Comparison of ENCODE assay signal across 8 cellular contexts in genomic region chr14:95319312-95320075, GRCh38. TPM values are rescaled to one million over a fixed set of nuclear protein-coding genes. Genes with fewer than 3 reads are reported as not detected.
DNase-seq lines count a peak whose midpoint lies in the region; ATAC-seq and TF ChIP-seq lines count a peak whose summit lies in the region.

Gene CLMN, minus strand, starts transcription at chr14:95319908. Its CDS starts 116 bp downstream, at chr14:95319792.

- peak within 1 kb of the TSS; percentile 80 for H3K4me2 ChIP-seq in osteoblast (ENCODE audit: insufficient read depth, low read length)

- TF ChIP-seq CTCF in GM20000 (IDR thresholded peaks at IDR 0.05; ENCODE audit: extremely low read depth, missing control alignments) (peak; percentile 1), osteoblast (IDR thresholded peaks at IDR 0.05; ENCODE audit: extremely low read depth, low read depth, low read length) (no peak)

- no peak within 1 kb of the TSS for H2AFZ ChIP-seq in osteoblast (ENCODE audit: low read length)

- peak within 1 kb of the TSS; percentile 65 for H3K4me3 ChIP-seq in osteoblast (ENCODE audit: insufficient read depth, low read length)

- peaks cover 5% of the 10 kb centered on the region for H3K4me1 ChIP-seq in osteoblast (ENCODE audit: insufficient read depth, low read length)

- peaks cover 14% of the 10 kb centered on the region for H3K27me3 ChIP-seq in osteoblast (ENCODE audit: insufficient read depth, low read length)

- DNase-seq in COLO829 (ENCODE audit: low spot score) (peak; percentile 33), GM20000 (ENCODE audit: low spot score) (peak; percentile 90), NCI-H460 (ENCODE audit: extremely low read depth, low read depth) (peak; percentile 21), germinal center (ENCODE audit: low spot score) (peak; percentile 70), osteoblast (ENCODE audit: insufficient read length, low spot score, missing footprints) (peak; percentile 94)
- DNase-seq in activated effector memory CD4-positive, alpha-beta T cell treated with Interleukin-2 at 50 U/mL for 16 hours = peak; percentile 9

- no peaks in the 10 kb centered on the region for H3K79me2 ChIP-seq in osteoblast (ENCODE audit: insufficient read depth, low read length)

- H4K20me1 ChIP-seq in osteoblast (ENCODE audit: insufficient read depth, low read length) = no peaks in the 10 kb centered on the region

- H3K9me3 ChIP-seq in osteoblast (ENCODE audit: low read depth, low read length) = no peaks in the 10 kb centered on the region

- no peak within 1 kb of the TSS for H3K27ac ChIP-seq in osteoblast (ENCODE audit: low read depth, low read length)

- H3K36me3 ChIP-seq in osteoblast (ENCODE audit: insufficient read depth, low read length) = no peaks in the 10 kb centered on the region

- ATAC-seq in GM21825 (IDR thresholded peaks at IDR 0.05; ENCODE audit: unreplicated experiment) = no peak
- ATAC-seq in HG02571 (IDR thresholded peaks at IDR 0.05; ENCODE audit: unreplicated experiment) = no peak

RNA-seq across cellular contexts. Expression of gene CLMN, which starts in this region (rescaled TPM):
- 6.8 and 9.0 TPM in 2 replicates for total RNA-seq in NCI-H460 (2014; rRNA removed; shearing (Covaris generic))
- 1.6 TPM in 2 replicates for polyA plus RNA-seq in NCI-H460 (2014; cell fraction: nucleus; rRNA removed)
- total RNA-seq in osteoblast = 1.1 and 1.5 TPM in 2 replicates

Comparison
In these comparisons a context has a peak if more than half of its experiments do, and no peak if none do; other contexts are left out.
1. DNase-seq: peak in every context shown above with its lines; median percentile 94 in osteoblast; 90 in GM20000; 70 in germinal center; 33 in COLO829; 21 in NCI-H460; 9 in activated effector memory CD4-positive, alpha-beta T cell treated with Interleukin-2 at 50 U/mL for 16 hours.